ENCODE assay signal across 8 cellular contexts in the genomic region with DNA sequence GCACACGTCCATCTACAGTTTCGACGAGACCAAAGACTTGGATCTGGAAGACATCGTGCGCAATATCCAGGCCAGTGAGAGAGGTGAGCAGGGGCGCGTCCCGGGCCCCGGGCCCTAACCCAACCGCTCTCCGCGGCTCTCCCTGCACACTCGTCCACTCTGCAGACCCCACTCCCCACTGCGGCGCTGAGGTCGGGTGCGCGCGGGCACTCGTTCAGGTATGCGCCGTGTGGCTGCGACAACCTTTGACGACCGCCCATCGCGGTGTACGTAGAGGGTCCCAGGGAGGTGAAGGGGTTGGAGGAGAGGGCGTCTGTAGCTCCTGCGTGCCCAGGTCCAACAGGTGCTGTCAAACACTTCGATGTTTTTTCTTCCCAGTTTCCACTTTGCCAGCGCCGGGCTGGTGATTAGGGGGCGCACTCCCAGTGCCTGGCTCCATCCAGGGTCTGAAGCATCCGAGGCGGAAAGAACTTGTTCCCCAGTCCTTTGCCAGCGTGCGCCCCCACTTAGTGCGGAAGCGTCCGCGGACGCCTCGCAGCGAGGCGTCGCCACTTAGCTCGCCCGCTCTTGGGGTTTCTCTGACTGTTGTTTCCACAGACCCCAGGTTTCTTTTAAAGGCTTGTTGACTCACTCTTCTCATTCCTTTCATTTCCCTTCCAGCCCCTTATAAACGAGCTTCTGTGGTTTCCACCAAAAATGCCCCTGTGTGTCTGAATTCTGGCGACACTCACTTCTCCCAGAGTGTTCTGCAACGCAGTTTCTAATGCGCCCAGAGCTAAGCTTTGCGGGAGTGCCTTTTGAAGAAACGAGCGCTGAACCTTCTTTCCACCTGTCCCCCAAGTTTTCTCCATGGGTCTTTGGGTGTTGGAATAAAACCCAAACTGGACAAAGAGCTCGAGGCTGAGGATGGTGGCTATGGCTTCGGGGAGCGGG. TPM values are rescaled to one million over a fixed set of nuclear protein-coding genes. Genes with fewer than 3 reads are reported as not detected.
A peak's percentile ranks its signal among the peaks of the same experiment; 100 is the strongest.
DNase-seq lines count a peak whose midpoint lies in the region; ATAC-seq and TF ChIP-seq lines count a peak whose summit lies in the region.

No MANE protein-coding gene starts in this region.

- H3K27ac Mint-ChIP-seq in T-helper 2 cell treated with Interferon-gamma antibody and Interleukin-4, amounts not matched to agents 5 μg/mL and 100 μg/mL, for 36 hours = peak overlapping the region; percentile 65
- no peak overlapping the region for H3K27ac Mint-ChIP-seq in glutamatergic neuron (ENCODE audit: unreplicated experiment)

- ATAC-seq in sciatic nerve = peak; percentile 2

- peaks cover 18% of the 10 kb centered on the region for H3K4me1 Mint-ChIP-seq in T-helper 2 cell treated with Interferon-gamma antibody and Interleukin-4, amounts not matched to agents 5 μg/mL and 100 μg/mL, for 36 hours (ENCODE audit: low read depth)
- no peaks in the 10 kb centered on the region for H3K4me1 Mint-ChIP-seq in glutamatergic neuron (ENCODE audit: low read depth, unreplicated experiment)

- TF ChIP-seq CTCF in glutamatergic neuron (IDR thresholded peaks at IDR 0.05; ENCODE audit: partially characterized antibody, unreplicated experiment) = no peak

- H3K9me3 Mint-ChIP-seq in T-helper 2 cell treated with Interferon-gamma antibody and Interleukin-4, amounts not matched to agents 5 μg/mL and 100 μg/mL, for 36 hours = no peaks in the 10 kb centered on the region
- H3K9me3 Mint-ChIP-seq in glutamatergic neuron (ENCODE audit: unreplicated experiment) = peaks cover 5% of the 10 kb centered on the region

- DNase-seq in ELR (ENCODE audit: low read depth) (peak; percentile 45), glutamatergic neuron (no peak), sciatic nerve (ENCODE audit: low spot score) (no peak), NCI-H2196 (lab: John Stamatoyannopoulos, UW; ENCODE audit: unreplicated experiment) (no peak), T1000 (lab: John Stamatoyannopoulos, UW) (no peak), NCI-H187 (lab: John Stamatoyannopoulos, UW) (no peak)
- no peak for DNase-seq in T-helper 2 cell treated with Interferon-gamma antibody and Interleukin-4, amounts not matched to agents 5 μg/mL and 100 μg/mL, for 36 hours (ENCODE audit: low spot score)
- DNase-seq in activated naive CD4-positive, alpha-beta T cell treated with Interleukin-2 at 50 U/mL for 16 hours = no peak

- H3K4me3 Mint-ChIP-seq in T-helper 2 cell treated with Interferon-gamma antibody and Interleukin-4, amounts not matched to agents 5 μg/mL and 100 μg/mL, for 36 hours = no peak overlapping the region
- H3K4me3 Mint-ChIP-seq in glutamatergic neuron (ENCODE audit: unreplicated experiment) = peak overlapping the region; percentile 81

- intact Hi-C loops in sciatic nerve (cut with DNase I) = no loop called here

- peaks cover 1% of the 10 kb centered on the region for H3K36me3 Mint-ChIP-seq in T-helper 2 cell treated with Interferon-gamma antibody and Interleukin-4, amounts not matched to agents 5 μg/mL and 100 μg/mL, for 36 hours (ENCODE audit: low read depth)
- H3K36me3 Mint-ChIP-seq in glutamatergic neuron (ENCODE audit: unreplicated experiment) = no peaks in the 10 kb centered on the region

- peaks cover 78% of the 10 kb centered on the region for H3K27me3 Mint-ChIP-seq in T-helper 2 cell treated with Interferon-gamma antibody and Interleukin-4, amounts not matched to agents 5 μg/mL and 100 μg/mL, for 36 hours (ENCODE audit: low read depth)
- peaks cover 16% of the 10 kb centered on the region for H3K27me3 Mint-ChIP-seq in glutamatergic neuron (ENCODE audit: unreplicated experiment)

RNA-seq across cellular contexts. Expression of a gene that starts 1.6 kb away (rescaled TPM):
- total RNA-seq in glutamatergic neuron (ENCODE audit: unreplicated experiment) (not detected), sciatic nerve (16.0 TPM)

Comparison
In these comparisons a context has a peak if more than half of its experiments do, and no peak if none do; other contexts are left out.
1. RNA of a gene that starts 1.6 kb away (total RNA-seq): 16.0 TPM in sciatic nerve (single experiment); not detected in glutamatergic neuron (single experiment); every median in the first group is over 10 times any median in the second.